37 cellular contexts compared by ENCODE assay signal in genomic region chr11:18834754-18835466, GRCh38. TPM values are rescaled to one million over a fixed set of nuclear protein-coding genes. Genes with fewer than 3 reads are reported as not detected.
"Had no signal": no experiment of that assay in that cellular context is flagged by ENCODE, and none has a peak within 500 bp of the region (broad histone marks: within the 10 kb centered on the region; RNA-seq: fewer than 3 reads in every experiment).

No MANE protein-coding gene starts in this region.

- ATAC-seq: activated CD8-positive, alpha-beta T cell treated with anti-CD3 and anti-CD28 coated beads for 36 hours; activated naive CD4-positive, alpha-beta T cell treated with anti-CD3 and anti-CD28 coated beads, Interleukin-2, amount 50 U/mL, for 72 hours; activated T-cell treated with anti-CD3 and anti-CD28 coated beads, Interleukin-2, amount 50 U/mL, for 4 hours; activated T-cell treated with anti-CD3 and anti-CD28 coated beads, Interleukin-2, amount 50 U/mL, for 72 hours; activated T-helper 17 cell treated with anti-CD3 and anti-CD28 coated beads, Interleukin-2, amount 50 U/mL, for 72 hours had no signal

- H3K4me3 ChIP-seq: adrenal gland, cardiac muscle cell had no signal

- DNase-seq: activated B cell treated with CpG ODN at 0.5 μM for 24 hours; activated CD4-positive, alpha-beta memory T cell treated with anti-CD3 and anti-CD28 coated beads for 36 hours; activated CD4-positive, alpha-beta T cell treated with anti-CD3 and anti-CD28 coated beads for 4 hours; activated CD4-positive, alpha-beta T cell treated with anti-CD3 and anti-CD28 coated beads, Interleukin-2, amount 10 ng/mL, durations not matched to agents 24 days and 14 days; activated CD4-positive, alpha-beta T cell treated with anti-CD3 and anti-CD28 coated beads, Interleukin-2, amount 50 U/mL, for 1 hour; activated CD4-positive, alpha-beta T cell treated with anti-CD3 and anti-CD28 coated beads, Interleukin-2, amount 50 U/mL, for 4 hours; activated CD4-positive, CD25-positive, alpha-beta regulatory T cell treated with anti-CD3 and anti-CD28 coated beads, Interleukin-2, amount 50 U/mL, for 72 hours; activated CD8-positive, alpha-beta memory T cell treated with anti-CD3 and anti-CD28 coated beads, Interleukin-2, amount 50 U/mL, for 4 hours; activated CD8-positive, alpha-beta T cell treated with anti-CD3 and anti-CD28 coated beads for 36 hours; activated effector memory CD4-positive, alpha-beta T cell treated with anti-CD3 and anti-CD28 coated beads, Interleukin-2, amount 50 U/mL, for 16 hours; activated gamma-delta T cell treated with Interleukin-2 at 50 U/mL for 16 hours; activated naive CD4-positive, alpha-beta T cell; activated naive CD4-positive, alpha-beta T cell treated with anti-CD3 and anti-CD28 coated beads for 36 hours; activated naive CD4-positive, alpha-beta T cell treated with anti-CD3 and anti-CD28 coated beads, Interleukin-2, amount 50 U/mL, for 16 hours; activated naive CD8-positive, alpha-beta T cell treated with anti-CD3 and anti-CD28 coated beads for 36 hours; activated T-cell treated with anti-CD3 and anti-CD28 coated beads for 4 hours; activated T-cell treated with anti-CD3 and anti-CD28 coated beads, Interleukin-2, amount 50 U/mL, for 1 hour; activated T-cell treated with anti-CD3 and anti-CD28 coated beads, Interleukin-2, amount 50 U/mL, for 4 hours; activated T-cell treated with anti-CD3 and anti-CD28 coated beads, Interleukin-2, amount 50 U/mL, for 72 hours; amniotic stem cell; aorta; caudate nucleus; cerebellar nuclear complex; T-helper 2 cell; T-helper 9 cell had no signal

- H3K4me1 ChIP-seq: adrenal gland had no signal

- H3K9me3 ChIP-seq: adrenal gland had no signal

- H3K27ac ChIP-seq: adrenal gland, cardiac muscle cell, VCaP had no signal

- FAIRE-seq: astrocyte, bronchial epithelial cell, TTC549 had no signal

- H3K36me3 ChIP-seq: adrenal gland, cardiac muscle cell had no signal

RNA-seq across cellular contexts. Expression of gene PTPN5, which starts 43.3 kb away (rescaled TPM):
- total RNA-seq: activated B cell treated with CpG ODN at 0.5 μM for 24 hours; activated CD4-positive, alpha-beta memory T cell treated with anti-CD3 and anti-CD28 coated beads for 36 hours; activated CD4-positive, alpha-beta T cell treated with anti-CD3 and anti-CD28 coated beads, Interleukin-2, amount 10 ng/mL, durations not matched to agents 24 days and 14 days; activated CD8-positive, alpha-beta memory T cell treated with anti-CD3 and anti-CD28 coated beads for 36 hours; activated CD8-positive, alpha-beta T cell treated with anti-CD3 and anti-CD28 coated beads for 36 hours; activated naive CD4-positive, alpha-beta T cell treated with anti-CD3 and anti-CD28 coated beads for 36 hours; activated naive CD4-positive, alpha-beta T cell treated with anti-CD3 and anti-CD28 coated beads, Interleukin-2, amount 50 U/mL, for 72 hours; activated naive CD8-positive, alpha-beta T cell treated with anti-CD3 and anti-CD28 coated beads for 36 hours; activated T-cell treated with anti-CD3 and anti-CD28 coated beads, Interleukin-2, amount 50 U/mL, for 4 hours; activated T-cell treated with anti-CD3 and anti-CD28 coated beads, Interleukin-2, amount 50 U/mL, for 72 hours; activated T-helper 1 cell treated with anti-CD3 and anti-CD28 coated beads, Interleukin-12 subunit alpha, Interleukin-12 subunit beta, Interleukin-2, Interleukin-4 antibody, amounts not matched to agents 30 ng/mL and 10 ng/mL and 1 ng/mL, durations not matched to agents 14 hours and 24 hours and 36 hours; activated T-helper 17 cell treated with anti-CD3 and anti-CD28 coated beads, Interleukin-2, amount 50 U/mL, for 72 hours; bronchial epithelial cell; chondrocyte; T-helper 1 cell treated with Interleukin-12 subunit alpha and Interleukin-12 subunit beta and Interleukin-4 antibody, amounts not matched to agents 30 ng/mL and 1 ng/mL, for 36 hours had no signal
- polyA plus RNA-seq: aorta had no signal
